Comparison of ENCODE assay signal across 8 cellular contexts in genomic region chr3:160400048-160400630, GRCh38. TPM values are rescaled to one million over a fixed set of nuclear protein-coding genes. Genes with fewer than 3 reads are reported as not detected.
DNase-seq lines count a peak whose midpoint lies in the region; ATAC-seq and TF ChIP-seq lines count a peak whose summit lies in the region.

No MANE protein-coding gene starts in this region.

- peaks cover 27 to 32% (median 30%) of the 10 kb centered on the region in 4 donors for H3K4me1 ChIP-seq in esophagus muscularis mucosa
- H3K4me1 ChIP-seq in thoracic aorta (ENCODE audit: control insufficient read depth in 1 of 2, low read depth in 2 of 2), result peaks cover 0 to 18% of the 10 kb centered on the region in 2 donors

- H3K27me3 ChIP-seq in esophagus muscularis mucosa (peaks cover 0 to 16% (median 3%) of the 10 kb centered on the region in 4 donors), thoracic aorta (replicated peaks; ENCODE audit: insufficient read depth) (no peaks in the 10 kb centered on the region)

- intact Hi-C loops in esophagus muscularis mucosa (cut with DNase I), result loop anchor here (10.0 kb wide), 1 partner anchor 165 kb away; the partner anchor contains the start of gene KPNA4

- no peaks in the 10 kb centered on the region for H3K9me3 ChIP-seq in esophagus muscularis mucosa
- no peaks in the 10 kb centered on the region for H3K9me3 ChIP-seq in thoracic aorta

- 0% methylated on average over 23 of the region's 44 CpGs for WGBS in esophagus muscularis mucosa

- TF ChIP-seq CTCF in esophagus muscularis mucosa (IDR thresholded peaks at IDR 0.05), result no peak
- no peak for TF ChIP-seq CTCF in thoracic aorta (IDR thresholded peaks at IDR 0.05)

- no peak for TF ChIP-seq POLR2A in esophagus muscularis mucosa (IDR thresholded peaks at IDR 0.05; ENCODE audit: low read depth)

- in situ Hi-C loops in G401 (cut with HindIII; ENCODE audit: low sequenced_read_pairs), result no loop called here

- H3K36me3 ChIP-seq in esophagus muscularis mucosa (no peaks in the 10 kb centered on the region), thoracic aorta (no peaks in the 10 kb centered on the region)

- DNase-seq in G401 (ENCODE audit: low spot score) (peak; percentile 24), MV-4-11 (lab: John Stamatoyannopoulos, UW) (peak; percentile 41), esophagus muscularis mucosa (ENCODE audit: extremely low spot score) (no peak), myocyte (ENCODE audit: low read depth) (peak; percentile 78), thoracic aorta (ENCODE audit: low spot score) (no peak)
- peak in 2 of 3 experiments; percentile 16 to 36 for DNase-seq in activated CD8-positive, alpha-beta memory T cell treated with anti-CD3 and anti-CD28 coated beads for 48 hours (ENCODE audit: low read depth in 2 of 3, low spot score in 2 of 3)

- H3K27ac ChIP-seq in esophagus muscularis mucosa (replicated peaks in 1 of 4) (peak overlapping the region; percentile 85 to 90 (median 88)), thoracic aorta (peak overlapping the region; percentile 85 to 93)

- peak overlapping the region; percentile 72 to 87 (median 78) for H3K4me3 ChIP-seq in esophagus muscularis mucosa
- H3K4me3 ChIP-seq in thoracic aorta, result peak overlapping the region; percentile 86

- peak; percentile 10 for ATAC-seq in GM21737 (IDR thresholded peaks at IDR 0.05; ENCODE audit: unreplicated experiment)
- ATAC-seq in thoracic aorta (ENCODE audit: insufficient number of reproducible peaks, low FRiP score, low read depth), result peak; percentile 0
- no peak for ATAC-seq in HG02884 (IDR thresholded peaks at IDR 0.05; ENCODE audit: unreplicated experiment)

- no peak for TF ChIP-seq EP300 in esophagus muscularis mucosa (IDR thresholded peaks at IDR 0.05)

RNA-seq across cellular contexts. Expression of gene SMC4, which starts 0.7 kb away (rescaled TPM):
- total RNA-seq in G401 (2014; rRNA removed; shearing (Covaris generic)), result 112 and 168 TPM in 2 replicates
- total RNA-seq in esophagus muscularis mucosa (10 to 100 TPM; 14.7 to 19.8 (median 17.9) TPM), myocyte (27.6 and 31.9 TPM in 2 replicates), thoracic aorta (10 to 100 TPM; 70.2 to 97.2 TPM)
- 5.9 TPM for polyA plus RNA-seq in myocyte (2012)

RNA-seq across cellular contexts. Expression of gene IFT80, which starts 1.1 kb away (rescaled TPM):
- 24.8 and 53.4 TPM in 2 replicates for total RNA-seq in G401 (2014; rRNA removed; shearing (Covaris generic))
- 10 to 100 TPM in 1 of 4 donors, 1 to 10 TPM in 3; 5.5 to 11.9 (median 9.7) TPM for total RNA-seq in esophagus muscularis mucosa
- 25.0 and 40.9 TPM in 2 replicates for total RNA-seq in myocyte
- 12.1 TPM for polyA plus RNA-seq in myocyte (2012)
- total RNA-seq in thoracic aorta, result 10 to 100 TPM; 44.1 to 61.4 TPM

RNA-seq across cellular contexts. Expression of gene TRIM59, which starts 49.4 kb away (rescaled TPM):
- total RNA-seq in G401 (2014; rRNA removed; shearing (Covaris generic)), result 0.06 TPM in 1 of 2 replicates, not detected in the other
- total RNA-seq in esophagus muscularis mucosa, result 1 to 10 TPM; 1.3 to 3.8 (median 1.9) TPM
- total RNA-seq in myocyte, result 7.9 and 8.0 TPM in 2 replicates
- 6.5 TPM for polyA plus RNA-seq in myocyte (2012)
- total RNA-seq in thoracic aorta, result 1 to 10 TPM; 4.1 to 5.3 TPM

Comparison
In these comparisons a context has a peak if more than half of its experiments do, and no peak if none do; other contexts are left out.
1. DNase-seq: peak in G401 (single experiment), MV-4-11 (single experiment), activated CD8-positive, alpha-beta memory T cell treated with anti-CD3 and anti-CD28 coated beads for 48 hours (2 of 3) and myocyte (single experiment); none in esophagus muscularis mucosa (single experiment) and thoracic aorta (single experiment).